Comparison of ENCODE assay signal across 24 cellular contexts in genomic region chr7:80890839-80891544, GRCh38. TPM values are rescaled to one million over a fixed set of nuclear protein-coding genes. Genes with fewer than 3 reads are reported as not detected.
DNase-seq lines count a peak whose midpoint lies in the region; ATAC-seq and TF ChIP-seq lines count a peak whose summit lies in the region.
"Had no signal": no experiment of that assay in that cellular context is flagged by ENCODE, and none has a peak within 500 bp of the region (broad histone marks: within the 10 kb centered on the region; RNA-seq: fewer than 3 reads in every experiment).

No MANE protein-coding gene starts in this region.

- H3K9me3 ChIP-seq in left ventricle myocardium inferior (replicated peaks) (no peaks in the 10 kb centered on the region), adipocyte (ENCODE audit: control insufficient read depth, low read length) (no peaks in the 10 kb centered on the region), muscle layer of duodenum (ENCODE audit: control insufficient read depth in 1 of 2, low read length in 2 of 2) (no peaks in the 10 kb centered on the region), vagina (no peaks in the 10 kb centered on the region)
- H3K9me3 ChIP-seq: BLaER1 treated with 17β-estradiol and CSF1 and Interleukin-3, amounts not matched to agents 10 nM and 100 nM; Peyer's patch; stomach had no signal

- no peak for TF ChIP-seq CTCF in left ventricle myocardium inferior (IDR thresholded peaks at IDR 0.05; ENCODE audit: borderline replicate concordance)
- TF ChIP-seq CTCF in vagina (IDR thresholded peaks at IDR 0.05), result no peak

- H3K4me3 ChIP-seq in left ventricle myocardium inferior, result no peak overlapping the region
- H3K4me3 ChIP-seq in adipocyte (ENCODE audit: low read length), result peak overlapping the region; percentile 57
- no peak overlapping the region for H3K4me3 ChIP-seq in muscle layer of duodenum (ENCODE audit: low read depth in 1 of 2, low read length in 2 of 2)
- no peak overlapping the region for H3K4me3 ChIP-seq in vagina
- H3K4me3 ChIP-seq: BLaER1 treated with 17β-estradiol and CSF1 and Interleukin-3, amounts not matched to agents 10 nM and 100 nM; neural progenitor cell; Peyer's patch; stomach had no signal

- no peaks in the 10 kb centered on the region for H3K36me3 ChIP-seq in left ventricle myocardium inferior
- H3K36me3 ChIP-seq in adipocyte (ENCODE audit: control insufficient read depth, insufficient read depth, low read length, severe bottlenecking), result peaks cover 11% of the 10 kb centered on the region
- H3K36me3 ChIP-seq in muscle layer of duodenum (ENCODE audit: control insufficient read depth in 1 of 2, insufficient read depth in 2 of 2, low read length in 2 of 2), result no peaks in the 10 kb centered on the region
- H3K36me3 ChIP-seq in vagina, result peaks cover 0 to 3% of the 10 kb centered on the region in 2 donors
- H3K36me3 ChIP-seq: BLaER1 treated with 17β-estradiol and CSF1 and Interleukin-3, amounts not matched to agents 10 nM and 100 nM; neural progenitor cell; Peyer's patch had no signal

- no peak for DNase-seq in left ventricle myocardium inferior
- DNase-seq in cardiac septum (ENCODE audit: low spot score), result no peak
- DNase-seq in adipocyte (ENCODE audit: low read depth), result no peak
- DNase-seq in vagina (ENCODE audit: extremely low spot score in 2 of 2), result no peak
- DNase-seq in H4 (ENCODE audit: low spot score), result no peak
- no peak for DNase-seq in DMS 273 treated with DMSO at 0.1 percent for 48 hours (lab: John Stamatoyannopoulos, UW)
- DNase-seq: activated CD4-positive, alpha-beta memory T cell treated with anti-CD3 and anti-CD28 coated beads for 36 hours; activated CD4-positive, CD25-positive, alpha-beta regulatory T cell; activated gamma-delta T cell treated with Interleukin-2 at 50 U/mL for 16 hours; activated T-cell treated with anti-CD3 and anti-CD28 coated beads for 4 hours; Calu3; central memory CD4-positive, alpha-beta T cell; effector CD4-positive, alpha-beta T cell; NCI-H1694; NCI-H2227 treated with DMSO at 0.1 percent for 48 hours; Peyer's patch; stimulated activated CD4-positive, alpha-beta T cell treated with anti-CD3 and anti-CD28 coated beads, Interleukin-4, amount 100 ng/mL, for 4 hours; stomach; T-helper 9 cell had no signal

- H3K4me1 ChIP-seq in left ventricle myocardium inferior, result peaks cover 18% of the 10 kb centered on the region
- peaks cover 33% of the 10 kb centered on the region for H3K4me1 ChIP-seq in adipocyte (ENCODE audit: control insufficient read depth, insufficient read depth, low read length)
- H3K4me1 ChIP-seq in muscle layer of duodenum (ENCODE audit: control insufficient read depth in 1 of 2, insufficient read depth in 2 of 2, low read length in 2 of 2), result peaks cover 6 to 13% of the 10 kb centered on the region in 2 donors
- H3K4me1 ChIP-seq in vagina, result peaks cover 16% of the 10 kb centered on the region
- H3K4me1 ChIP-seq: BLaER1 treated with 17β-estradiol and CSF1 and Interleukin-3, amounts not matched to agents 10 nM and 100 nM; neural progenitor cell; Peyer's patch had no signal

- H3K27ac ChIP-seq in left ventricle myocardium inferior (replicated peaks), result peak overlapping the region; percentile 2
- peak overlapping the region; percentile 45 for H3K27ac ChIP-seq in muscle layer of duodenum (ENCODE audit: low read length)
- peak overlapping the region; percentile 10 for H3K27ac ChIP-seq in vagina
- H3K27ac ChIP-seq: BLaER1 treated with 17β-estradiol and CSF1 and Interleukin-3, amounts not matched to agents 10 nM and 100 nM; neural progenitor cell; Peyer's patch had no signal

- intact Hi-C loops in left ventricle myocardium inferior (cut with micrococcal nuclease) (no loop called here), cardiac septum (cut with DNase I) (no loop called here), vagina (cut with DNase I) (no loop called here)

- ATAC-seq in GM19023 (IDR thresholded peaks at IDR 0.05; ENCODE audit: unreplicated experiment), result no peak
- ATAC-seq: left lobe of liver had no signal

- peak overlapping the region; percentile 72 for H3K9ac ChIP-seq in adipocyte (ENCODE audit: low read length)
- H3K9ac ChIP-seq: BLaER1 treated with 17β-estradiol and CSF1 and Interleukin-3, amounts not matched to agents 10 nM and 100 nM; neural progenitor cell had no signal

- no peaks in the 10 kb centered on the region for H3K27me3 ChIP-seq in left ventricle myocardium inferior (ENCODE audit: low read depth)
- H3K27me3 ChIP-seq in adipocyte (replicated peaks; ENCODE audit: control insufficient read depth, insufficient read depth, low read length), result no peaks in the 10 kb centered on the region
- no peaks in the 10 kb centered on the region for H3K27me3 ChIP-seq in muscle layer of duodenum (ENCODE audit: low read depth, low read length)
- H3K27me3 ChIP-seq in vagina, result no peaks in the 10 kb centered on the region
- H3K27me3 ChIP-seq: BLaER1 treated with 17β-estradiol and CSF1 and Interleukin-3, amounts not matched to agents 10 nM and 100 nM; neural progenitor cell; Peyer's patch; stomach had no signal

- TF ChIP-seq POLR2A in vagina (IDR thresholded peaks at IDR 0.05), result no peak

RNA-seq across cellular contexts. Expression of gene SEMA3C, which starts 27.9 kb away (rescaled TPM):
- total RNA-seq in left ventricle myocardium inferior (66.5 TPM), cardiac septum (60.8 TPM), vagina (90.6 TPM)
- 135 and 150 TPM in 2 replicates for total RNA-seq in H4 (2014; rRNA removed; shearing (Covaris generic))
- total RNA-seq: activated CD4-positive, alpha-beta memory T cell treated with anti-CD3 and anti-CD28 coated beads for 36 hours had no signal
